In the genomic region with DNA sequence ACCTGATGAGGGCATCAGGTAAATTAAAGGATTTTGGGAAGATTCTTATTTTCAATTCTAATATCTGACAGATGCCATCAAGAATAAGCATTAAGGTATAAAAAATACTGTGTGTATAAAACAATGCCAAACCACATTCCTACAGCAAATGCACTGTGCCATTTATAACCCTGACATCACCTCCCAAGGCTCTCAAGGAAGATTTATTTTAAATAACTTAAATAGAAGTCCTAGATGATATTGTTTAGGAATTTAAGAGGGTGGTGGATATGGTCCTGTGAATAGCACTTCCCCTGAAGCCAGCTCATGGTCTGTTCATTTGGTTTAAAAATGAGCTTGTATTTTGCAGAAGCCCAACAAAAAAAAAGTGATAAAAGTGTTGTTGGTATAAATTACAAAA, we compare ENCODE assay signal across 18 cellular contexts. TPM values are rescaled to one million over a fixed set of nuclear protein-coding genes. Genes with fewer than 3 reads are reported as not detected.
DNase-seq lines count a peak whose midpoint lies in the region; ATAC-seq and TF ChIP-seq lines count a peak whose summit lies in the region.
"Had no signal": no experiment of that assay in that cellular context is flagged by ENCODE, and none has a peak within 500 bp of the region (broad histone marks: within the 10 kb centered on the region; RNA-seq: fewer than 3 reads in every experiment).

No MANE protein-coding gene starts in this region.

- TF ChIP-seq POLR2A in sigmoid colon (IDR thresholded peaks at IDR 0.05) (no peak), ovary (IDR thresholded peaks at IDR 0.05) (no peak)

- DNase-seq in BJ (ENCODE audit: low read depth), result peak; percentile 34
- peak; percentile 45 for DNase-seq in amniotic stem cell (lab: John Stamatoyannopoulos, UW)
- DNase-seq in foreskin fibroblast, result peak; percentile 27 to 62
- no peak for DNase-seq in sigmoid colon
- DNase-seq in HT-29 (ENCODE audit: low spot score), result no peak
- DNase-seq in stimulated activated naive CD8-positive, alpha-beta T cell treated with anti-CD3 and anti-CD28 coated beads, Interleukin-15, Interleukin-2, amounts not matched to agents 100 U/mL and 50 U/mL, for 24 hours, result no peak
- no peak for DNase-seq in ovary
- DNase-seq in nucleus accumbens (lab: John Stamatoyannopoulos, UW), result no peak
- DNase-seq: activated CD4-positive, CD25-positive, alpha-beta regulatory T cell treated with anti-CD3 and anti-CD28 coated beads, Interleukin-2, amount 50 U/mL, for 72 hours; activated effector memory CD4-positive, alpha-beta T cell treated with anti-CD3 and anti-CD28 coated beads, Interleukin-2, amount 50 U/mL, for 16 hours; AML-193; effector CD4-positive, alpha-beta T cell; GF-D8; immature natural killer cell; KBM-7; small intestine; stimulated activated naive B cell treated with anti-CD40 and anti-IgM and Interleukin-4, amounts not matched to agents 10 μg/mL and 1 μg/mL and 100 μg/mL, for 72 hours had no signal

- H3K4me1 ChIP-seq in sigmoid colon, result peaks cover 0 to 30% (median 24%) of the 10 kb centered on the region in 4 donors
- H3K4me1 ChIP-seq in ovary (ENCODE audit: insufficient read depth), result no peaks in the 10 kb centered on the region
- H3K4me1 ChIP-seq: neural progenitor cell had no signal

- no peak for ATAC-seq in stimulated activated naive CD8-positive, alpha-beta T cell treated with anti-CD3 and anti-CD28 coated beads, Interleukin-15, Interleukin-2, amounts not matched to agents 100 U/mL and 50 U/mL, for 24 hours
- ATAC-seq: stimulated activated naive B cell treated with anti-CD40 and anti-IgM and Interleukin-4, amounts not matched to agents 10 μg/mL and 1 μg/mL and 100 μg/mL, for 72 hours had no signal

- no peak for TF ChIP-seq EP300 in sigmoid colon (IDR thresholded peaks at IDR 0.05)
- no peak for TF ChIP-seq EP300 in ovary (IDR thresholded peaks at IDR 0.05)

- intact Hi-C loops in sigmoid colon (cut with DNase I) (no loop called here), ovary (cut with DNase I) (no loop called here)

- H3K36me3 ChIP-seq in BJ (ENCODE audit: control insufficient read depth, insufficient read depth, low read length) (peaks cover 20% of the 10 kb centered on the region), sigmoid colon (peaks cover 0 to 69% (median 23%) of the 10 kb centered on the region in 4 donors), ovary (no peaks in the 10 kb centered on the region)
- H3K36me3 ChIP-seq: neural progenitor cell had no signal

- no peak overlapping the region for H3K4me3 ChIP-seq in BJ (ENCODE audit: low read depth, low read length)
- no peak overlapping the region for H3K4me3 ChIP-seq in foreskin fibroblast (ENCODE audit: low read depth in 1 of 2, low read length in 2 of 2)
- no peak overlapping the region for H3K4me3 ChIP-seq in sigmoid colon
- no peak overlapping the region for H3K4me3 ChIP-seq in ovary
- H3K4me3 ChIP-seq: neural progenitor cell had no signal

- H3K9me3 ChIP-seq in sigmoid colon (no peaks in the 10 kb centered on the region), ovary (no peaks in the 10 kb centered on the region)

- TF ChIP-seq CTCF in BJ (IDR thresholded peaks at IDR 0.05; ENCODE audit: insufficient read depth, low read depth, low read length), result no peak
- no peak for TF ChIP-seq CTCF in foreskin fibroblast (IDR thresholded peaks at IDR 0.05; ENCODE audit: low read depth, low read length)
- no peak for TF ChIP-seq CTCF in sigmoid colon (IDR thresholded peaks at IDR 0.05)
- no peak for TF ChIP-seq CTCF in ovary (IDR thresholded peaks at IDR 0.05)

- peak overlapping the region; percentile 37 to 85 (median 68) for H3K27ac ChIP-seq in sigmoid colon
- H3K27ac ChIP-seq in ovary, result no peak overlapping the region
- H3K27ac ChIP-seq: neural progenitor cell had no signal

- H3K27me3 ChIP-seq in BJ (ENCODE audit: control insufficient read depth, insufficient read depth, low read length) (no peaks in the 10 kb centered on the region), sigmoid colon (no peaks in the 10 kb centered on the region), ovary (no peaks in the 10 kb centered on the region)
- H3K27me3 ChIP-seq: neural progenitor cell had no signal

- CTCF ChIA-PET in BJ (lab: Yijun Ruan, JAX), result interaction anchor here (0.5 to 2.6 kb wide), 4 partner anchors 45 to 1943 kb away, joined by 3 to 12 read pairs (median 6); a partner anchor contains a TSS

- POLR2A ChIA-PET in BJ (lab: Charles Lee), result interaction anchor here (0.6 kb wide), 2 partner anchors 27 to 1539 kb away, joined by 4 to 9 read pairs; no protein-coding TSS in a partner anchor

RNA-seq across cellular contexts. Expression of a gene that starts 32.1 kb away (rescaled TPM):
- polyA plus RNA-seq in BJ (2011; rRNA removed) (38.9 and 64.7 TPM in 2 replicates), sigmoid colon (10 to 100 TPM; 13.2 to 46.3 (median 19.4) TPM), ovary (10 to 100 TPM; 15.5 to 22.0 TPM)
- polyA minus RNA-seq in BJ (2011; rRNA and poly(A)+ RNA removed), result 24.8 and 26.8 TPM in 2 replicates
- total RNA-seq in sigmoid colon (10 to 100 TPM; 15.1 to 28.0 (median 18.5) TPM), ovary (10 to 100 TPM; 13.6 to 35.3 (median 22.5) TPM)
- total RNA-seq in HT-29 (2014; rRNA removed; shearing (Covaris generic)), result 35.5 and 42.6 TPM in 2 replicates

RNA-seq across cellular contexts. Expression of a gene that starts 37.7 kb away (rescaled TPM):
- polyA plus RNA-seq in BJ (2011; rRNA removed), result 0.69 and 1.1 TPM in 2 replicates
- 0.28 and 0.36 TPM in 2 replicates for polyA minus RNA-seq in BJ (2011; rRNA and poly(A)+ RNA removed)
- total RNA-seq in sigmoid colon, result 1 to 10 TPM; 5.9 to 9.6 (median 7.9) TPM
- 1 to 10 TPM in 2 of 3 donors, under 1 TPM in 1; 0.69 to 2.7 (median 1.2) TPM for polyA plus RNA-seq in sigmoid colon
- total RNA-seq in HT-29 (2014; rRNA removed; shearing (Covaris generic)), result 0.26 and 4.2 TPM in 2 replicates
- 10 to 100 TPM in 2 of 7 donors, 1 to 10 TPM in 5; 2.9 to 11.4 (median 7.0) TPM for total RNA-seq in ovary
- polyA plus RNA-seq in ovary, result 10 to 100 TPM in 1 of 2 donors, 1 to 10 TPM in 1; 8.5 to 10.2 TPM

RNA-seq across cellular contexts. Expression of a gene that starts 55.8 kb away (rescaled TPM):
- polyA plus RNA-seq in BJ (2011; rRNA removed) (10.9 and 22.8 TPM in 2 replicates), sigmoid colon (100 to 1,000 TPM in 1 of 3 donors, 10 to 100 TPM in 2; 15.6 to 127 (median 25.0) TPM), ovary (10 to 100 TPM in 1 of 2 donors, 1 to 10 TPM in 1; 2.1 to 15.9 TPM)
- 11.8 and 13.4 TPM in 2 replicates for polyA minus RNA-seq in BJ (2011; rRNA and poly(A)+ RNA removed)
- total RNA-seq in sigmoid colon (10 to 100 TPM in 3 of 4 donors, 1 to 10 TPM in 1; 6.1 to 38.8 (median 24.4) TPM), ovary (10 to 100 TPM; 10.2 to 30.4 (median 17.0) TPM)
- total RNA-seq in HT-29 (2014; rRNA removed; shearing (Covaris generic)), result 134 and 139 TPM in 2 replicates

Comparison
In these comparisons a context has a peak if more than half of its experiments do, and no peak if none do; other contexts are left out.
1. DNase-seq: peak in BJ (single experiment), amniotic stem cell (single experiment) and foreskin fibroblast (2 of 2); none in sigmoid colon (single experiment), HT-29 (single experiment), stimulated activated naive CD8-positive, alpha-beta T cell treated with anti-CD3 and anti-CD28 coated beads, Interleukin-15, Interleukin-2, amounts not matched to agents 100 U/mL and 50 U/mL, for 24 hours (single experiment), ovary (0 of 5) and nucleus accumbens (0 of 56).
2. H3K27ac ChIP-seq: peak in sigmoid colon (4 of 4); none in ovary (0 of 2).